Comparison of ENCODE assay signal across 8 cellular contexts in the genomic region with DNA sequence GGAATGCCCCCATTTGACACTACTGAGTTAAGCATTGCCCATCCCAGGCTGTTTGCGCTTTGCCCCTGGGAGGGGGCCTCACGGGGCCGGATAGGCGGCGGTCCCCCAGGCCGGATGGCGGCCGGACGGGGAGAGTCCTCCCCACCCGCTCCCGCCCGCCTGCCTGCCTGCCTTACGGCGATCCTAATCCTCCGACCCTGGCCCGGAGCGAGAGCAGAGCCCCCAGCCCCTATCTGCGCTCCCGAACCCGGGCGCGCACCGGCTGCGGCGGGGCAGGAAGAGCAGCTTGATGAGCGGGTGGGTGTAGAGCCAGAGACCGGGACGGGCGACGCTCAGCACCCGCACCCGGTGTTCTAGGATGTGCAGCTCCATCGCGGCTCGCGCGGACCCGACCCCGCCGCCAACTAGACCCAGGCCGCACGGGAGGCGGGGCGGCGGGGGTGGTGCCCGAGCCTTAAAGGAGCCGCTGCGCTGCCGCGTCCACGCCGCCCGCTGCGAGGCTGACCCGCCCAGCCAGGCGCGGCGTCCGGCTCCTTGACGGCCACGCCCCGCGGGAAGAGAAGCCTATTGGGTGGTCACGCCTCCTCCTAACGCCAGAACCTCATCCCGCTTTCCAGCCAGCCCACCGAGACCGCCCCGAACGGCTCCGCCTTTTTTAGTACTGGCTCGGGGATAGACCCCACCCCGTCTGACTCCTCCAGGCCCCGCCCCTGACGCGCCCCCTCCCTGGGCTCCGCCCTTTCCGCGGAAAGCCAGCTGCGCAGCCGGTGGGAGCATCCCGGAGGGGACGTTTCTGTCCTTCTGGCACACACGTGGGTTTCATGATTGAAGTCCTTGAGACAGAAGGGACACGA. TPM values are rescaled to one million over a fixed set of nuclear protein-coding genes. Genes with fewer than 3 reads are reported as not detected.
DNase-seq lines count a peak whose midpoint lies in the region; ATAC-seq and TF ChIP-seq lines count a peak whose summit lies in the region.

TSS of gene CASTOR1 (minus strand) at position 380 of the 854 bp plus-strand sequence. CDS start at position 372, 8 bp downstream.

- peak; percentile 97 for DNase-seq in NCI-H2227 (lab: John Stamatoyannopoulos, UW; ENCODE audit: unreplicated experiment)
- peak; percentile 99 for DNase-seq in WTC11 (ENCODE audit: low spot score)
- peak; percentile 98 to 99 for DNase-seq in cardiac fibroblast (ENCODE audit: low read depth in 2 of 2)
- peak; percentile 81 to 84 (median 84) for DNase-seq in immature natural killer cell
- DNase-seq in smooth muscle cell of the brain vasculature (ENCODE audit: low read depth, low spot score), result peak; percentile 98

- peaks cover 11% of the 10 kb centered on the region for H3K4me1 Mint-ChIP-seq in WTC11
- H3K4me1 Mint-ChIP-seq in immature natural killer cell, result peaks cover 22 to 28% of the 10 kb centered on the region in 2 donors

- peaks cover 28% of the 10 kb centered on the region for H3K4me1 ChIP-seq in ACC112 (ENCODE audit: control insufficient read depth, insufficient read depth, low read length, unreplicated experiment)

- CTCF ChIA-PET in WTC11 (lab: Charles Lee), result interaction anchor here (0.5 to 6.3 kb wide), 27 partner anchors 11 to 600 kb away, joined by 3 to 193 read pairs (median 9); partner anchors contain the start of genes CCDC157, LIF, MTFP1 and RNF215

- H3K4me3 ChIP-seq in ACC112 (ENCODE audit: low read depth, low read length) (peak within 1 kb of the TSS; percentile 86), cardiac fibroblast (replicated peaks in 1 of 2; ENCODE audit: low read depth in 2 of 2, low read length in 2 of 2) (peak within 1 kb of the TSS; percentile 68 to 91)

- peak within 1 kb of the TSS; percentile 81 for H2AFZ ChIP-seq in ACC112 (ENCODE audit: low read length, unreplicated experiment)

- no peaks in the 10 kb centered on the region for H3K27me3 ChIP-seq in ACC112 (ENCODE audit: insufficient read depth, low read length)

- peak; percentile 48 for ATAC-seq in GM18870 (IDR thresholded peaks at IDR 0.05; ENCODE audit: unreplicated experiment)
- ATAC-seq in HG03108 (IDR thresholded peaks at IDR 0.05; ENCODE audit: unreplicated experiment), result peak; percentile 60
- peak; percentile 87 for ATAC-seq in WTC11

- H3K36me3 Mint-ChIP-seq in WTC11 (no peaks in the 10 kb centered on the region), immature natural killer cell (peaks cover 4 to 15% (median 13%) of the 10 kb centered on the region in 3 donors)

- POLR2A ChIA-PET in WTC11 (lab: Charles Lee), result interaction anchor here (0.5 to 2.1 kb wide), 10 partner anchors 9 to 1896 kb away, joined by 3 to 11 read pairs (median 5); partner anchors contain the start of genes CCDC157, RNF215, SF3A1 and TBC1D10A

- peak within 1 kb of the TSS; percentile 80 for H3K4me3 Mint-ChIP-seq in WTC11
- peak within 1 kb of the TSS; percentile 86 to 90 (median 89) for H3K4me3 Mint-ChIP-seq in immature natural killer cell

- H3K27me3 Mint-ChIP-seq in WTC11 (ENCODE audit: low read depth) (peaks cover 3% of the 10 kb centered on the region), immature natural killer cell (ENCODE audit: low read depth in 3 of 3) (peaks cover 0 to 4% (median 2%) of the 10 kb centered on the region in 3 donors)

- peak within 1 kb of the TSS; percentile 56; the same call in 1 of the 2 replicates for H3K27ac ChIP-seq in ACC112 (ENCODE audit: low read depth, low read length)

- no peaks in the 10 kb centered on the region for H3K36me3 ChIP-seq in ACC112 (ENCODE audit: insufficient read depth, low read length)

- H3K79me2 ChIP-seq in ACC112 (ENCODE audit: control insufficient read depth, insufficient read depth, low read length, unreplicated experiment), result no peaks in the 10 kb centered on the region

- H3K27ac Mint-ChIP-seq in WTC11 (peak within 1 kb of the TSS; percentile 93), immature natural killer cell (peak within 1 kb of the TSS; percentile 79 to 95 (median 91))

- H3K9me3 Mint-ChIP-seq in WTC11, result no peaks in the 10 kb centered on the region
- H3K9me3 Mint-ChIP-seq in immature natural killer cell, result no peaks in the 10 kb centered on the region

- TF ChIP-seq CTCF in WTC11 (IDR thresholded peaks at IDR 0.05) (no peak), cardiac fibroblast (IDR thresholded peaks at IDR 0.05; ENCODE audit: low read depth, low read length) (no peak)

TF ChIP-seq in WTC11, 78 proteins besides CTCF, POLR2A, EP300 and RAD21 (continues in another document):
- TF ChIP-seq ZBTB21 (CRISPR knock-in tag; IDR thresholded peaks at IDR 0.05; ENCODE audit: borderline replicate concordance) (no peak), ATF3 (CRISPR knock-in tag; conservative IDR thresholded peaks at IDR 0.05) (no peak), SP1 (CRISPR knock-in tag; conservative IDR thresholded peaks at IDR 0.05) (peak; percentile 92), NFE2L1 (CRISPR knock-in tag; IDR thresholded peaks at IDR 0.05) (no peak), ZNF317 (CRISPR knock-in tag; IDR thresholded peaks at IDR 0.05; ENCODE audit: borderline replicate concordance, low read depth) (no peak), USF2 (CRISPR knock-in tag; IDR thresholded peaks at IDR 0.05) (0 out of 2 replicates have a peak, but pooled peaks have one; percentile 6), CDX4 (CRISPR knock-in tag; IDR thresholded peaks at IDR 0.05; ENCODE audit: borderline replicate concordance) (no peak), GTF2I (CRISPR knock-in tag; conservative IDR thresholded peaks at IDR 0.05) (no peak), MXD4 (CRISPR knock-in tag; IDR thresholded peaks at IDR 0.05; ENCODE audit: borderline replicate concordance) (no peak), OVOL2 (CRISPR knock-in tag; IDR thresholded peaks at IDR 0.05; ENCODE audit: borderline replicate concordance) (no peak), MAX (CRISPR knock-in tag; IDR thresholded peaks at IDR 0.05) (peak; percentile 47; the same call in 1 of the 2 replicates), ATF1 (CRISPR knock-in tag; IDR thresholded peaks at IDR 0.05) (no peak), NFYB (CRISPR knock-in tag; conservative IDR thresholded peaks at IDR 0.05; ENCODE audit: low read depth) (0 out of 2 replicates have a peak, but pooled peaks have one; percentile 28), FOXK1 (CRISPR knock-in tag; IDR thresholded peaks at IDR 0.05) (0 out of 2 replicates have a peak, but pooled peaks have one; percentile 38), EMX1 (CRISPR knock-in tag; IDR thresholded peaks at IDR 0.05) (no peak), ZNF232 (CRISPR knock-in tag; IDR thresholded peaks at IDR 0.05) (0 out of 2 replicates have a peak, but pooled peaks have one; percentile 66)
- TF ChIP-seq, protein P1, sequence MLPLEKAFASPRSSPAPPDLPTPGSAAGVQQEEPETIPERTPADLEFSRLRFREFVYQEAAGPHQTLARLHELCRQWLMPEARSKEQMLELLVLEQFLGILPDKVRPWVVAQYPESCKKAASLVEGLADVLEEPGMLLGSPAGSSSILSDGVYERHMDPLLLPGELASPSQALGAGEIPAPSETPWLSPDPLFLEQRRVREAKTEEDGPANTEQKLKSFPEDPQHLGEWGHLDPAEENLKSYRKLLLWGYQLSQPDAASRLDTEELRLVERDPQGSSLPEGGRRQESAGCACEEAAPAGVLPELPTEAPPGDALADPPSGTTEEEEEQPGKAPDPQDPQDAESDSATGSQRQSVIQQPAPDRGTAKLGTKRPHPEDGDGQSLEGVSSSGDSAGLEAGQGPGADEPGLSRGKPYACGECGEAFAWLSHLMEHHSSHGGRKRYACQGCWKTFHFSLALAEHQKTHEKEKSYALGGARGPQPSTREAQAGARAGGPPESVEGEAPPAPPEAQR (CRISPR knock-in tag; IDR thresholded peaks at IDR 0.05), result no peak
- TF ChIP-seq, protein P2, sequence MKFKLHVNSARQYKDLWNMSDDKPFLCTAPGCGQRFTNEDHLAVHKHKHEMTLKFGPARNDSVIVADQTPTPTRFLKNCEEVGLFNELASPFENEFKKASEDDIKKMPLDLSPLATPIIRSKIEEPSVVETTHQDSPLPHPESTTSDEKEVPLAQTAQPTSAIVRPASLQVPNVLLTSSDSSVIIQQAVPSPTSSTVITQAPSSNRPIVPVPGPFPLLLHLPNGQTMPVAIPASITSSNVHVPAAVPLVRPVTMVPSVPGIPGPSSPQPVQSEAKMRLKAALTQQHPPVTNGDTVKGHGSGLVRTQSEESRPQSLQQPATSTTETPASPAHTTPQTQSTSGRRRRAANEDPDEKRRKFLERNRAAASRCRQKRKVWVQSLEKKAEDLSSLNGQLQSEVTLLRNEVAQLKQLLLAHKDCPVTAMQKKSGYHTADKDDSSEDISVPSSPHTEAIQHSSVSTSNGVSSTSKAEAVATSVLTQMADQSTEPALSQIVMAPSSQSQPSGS (CRISPR knock-in tag; IDR thresholded peaks at IDR 0.05; ENCODE audit: borderline replicate concordance, low read depth), result no peak

RNA-seq across cellular contexts. Expression of gene CASTOR1, which starts in this region (rescaled TPM):
- 15.8 to 18.6 TPM (median 16.0 TPM) in 3 replicates for total RNA-seq in WTC11 (2021)
- polyA plus RNA-seq in immature natural killer cell, result 10 to 100 TPM in 2 of 3 donors, 1 to 10 TPM in 1; 9.3 to 16.9 (median 11.8) TPM

Comparison
In these comparisons a context has a peak if more than half of its experiments do, and no peak if none do; other contexts are left out.
1. Peak in every context shown above with its lines: DNase-seq, ATAC-seq, H3K4me3 ChIP-seq and H3K27ac ChIP-seq.